Comparison of ENCODE assay signal across 20 cellular contexts in genomic region chr5:168713051-168713450, GRCh38.
A peak's percentile ranks its signal among the peaks of the same experiment; 100 is the strongest.
DNase-seq lines count a peak whose midpoint lies in the region; ATAC-seq and TF ChIP-seq lines count a peak whose summit lies in the region.
"Had no signal": no experiment of that assay in that cellular context is flagged by ENCODE, and none has a peak within 500 bp of the region (broad histone marks: within the 10 kb centered on the region; RNA-seq: fewer than 3 reads in every experiment).

No MANE protein-coding gene starts in this region.

- peak overlapping the region; percentile 87 for H3K27ac Mint-ChIP-seq in osteocyte (ENCODE audit: unreplicated experiment)
- no peak overlapping the region for H3K27ac Mint-ChIP-seq in activated CD4-positive, alpha-beta memory T cell treated with anti-CD3 and anti-CD28 coated beads for 36 hours

- no peak for TF ChIP-seq EP300 in upper lobe of left lung (IDR thresholded peaks at IDR 0.05)

- POLR2A ChIA-PET in activated CD4-positive, alpha-beta memory T cell treated with anti-CD3 and anti-CD28 coated beads for 36 hours (lab: Charles Lee): no interaction called here

- no peaks in the 10 kb centered on the region for H3K9me3 Mint-ChIP-seq in osteocyte (ENCODE audit: unreplicated experiment)
- no peaks in the 10 kb centered on the region for H3K9me3 Mint-ChIP-seq in activated CD4-positive, alpha-beta memory T cell treated with anti-CD3 and anti-CD28 coated beads for 36 hours
- H3K9me3 Mint-ChIP-seq: central memory CD8-positive, alpha-beta T cell had no signal

- TF ChIP-seq CTCF in RWPE2 (IDR thresholded peaks at IDR 0.05; ENCODE audit: poor library complexity, severe bottlenecking) (no peak), epithelial cell of esophagus (IDR thresholded peaks at IDR 0.05; ENCODE audit: insufficient read depth, low read depth, low read length, missing control alignments) (no peak), osteocyte (IDR thresholded peaks at IDR 0.05) (no peak), upper lobe of left lung (IDR thresholded peaks at IDR 0.05) (no peak)

- H3K4me1 Mint-ChIP-seq in osteocyte (ENCODE audit: unreplicated experiment): peaks cover 20% of the 10 kb centered on the region
- peaks cover 2% of the 10 kb centered on the region for H3K4me1 Mint-ChIP-seq in activated CD4-positive, alpha-beta memory T cell treated with anti-CD3 and anti-CD28 coated beads for 36 hours (ENCODE audit: low read depth)
- H3K4me1 Mint-ChIP-seq: central memory CD8-positive, alpha-beta T cell had no signal

- H3K36me3 ChIP-seq in RWPE2 (ENCODE audit: low read depth): no peaks in the 10 kb centered on the region
- no peaks in the 10 kb centered on the region for H3K36me3 ChIP-seq in upper lobe of left lung
- H3K36me3 ChIP-seq: uterus had no signal

- H3K27me3 ChIP-seq in RWPE2 (ENCODE audit: insufficient read depth, poor library complexity, severe bottlenecking): no peaks in the 10 kb centered on the region
- no peaks in the 10 kb centered on the region for H3K27me3 ChIP-seq in upper lobe of left lung
- H3K27me3 ChIP-seq: uterus had no signal

- CTCF ChIA-PET in activated CD4-positive, alpha-beta memory T cell treated with anti-CD3 and anti-CD28 coated beads for 36 hours (lab: Charles Lee): interaction anchor here (0.6 kb wide), 1 partner anchor 968 kb away, joined by 4 read pairs; no protein-coding TSS in a partner anchor

- H3K27ac ChIP-seq in RWPE2 (ENCODE audit: poor library complexity, severe bottlenecking) (peak overlapping the region; percentile 89), upper lobe of left lung (no peak overlapping the region)
- H3K27ac ChIP-seq: uterus had no signal

- H3K36me3 Mint-ChIP-seq in osteocyte (ENCODE audit: unreplicated experiment): no peaks in the 10 kb centered on the region
- H3K36me3 Mint-ChIP-seq in activated CD4-positive, alpha-beta memory T cell treated with anti-CD3 and anti-CD28 coated beads for 36 hours: no peaks in the 10 kb centered on the region

- WGBS in upper lobe of left lung, 2 donors: 63 to 77% methylated on average over 8 to 10 of the region's 10 CpGs

- ATAC-seq in RWPE2 (ENCODE audit: low read depth) (no peak), upper lobe of left lung (ENCODE audit: low FRiP score in 2 of 2) (no peak)
- ATAC-seq: activated CD4-positive, CD25-positive, alpha-beta regulatory T cell treated with anti-CD3 and anti-CD28 coated beads, Interleukin-2, amount 50 U/mL, for 24 hours; stimulated activated naive CD8-positive, alpha-beta T cell treated with anti-CD3 and anti-CD28 coated beads, Interleukin-15, Interleukin-2, amounts not matched to agents 100 U/mL and 50 U/mL, for 24 hours had no signal

- H3K27me3 Mint-ChIP-seq in osteocyte (ENCODE audit: unreplicated experiment): no peaks in the 10 kb centered on the region
- no peaks in the 10 kb centered on the region for H3K27me3 Mint-ChIP-seq in activated CD4-positive, alpha-beta memory T cell treated with anti-CD3 and anti-CD28 coated beads for 36 hours
- H3K27me3 Mint-ChIP-seq: central memory CD8-positive, alpha-beta T cell had no signal

- H3K4me3 ChIP-seq in RWPE2 (ENCODE audit: severe bottlenecking) (no peak overlapping the region), epithelial cell of esophagus (ENCODE audit: low read length) (no peak overlapping the region), upper lobe of left lung (no peak overlapping the region)
- H3K4me3 ChIP-seq: uterus had no signal

- no peak overlapping the region for H3K4me3 Mint-ChIP-seq in osteocyte (ENCODE audit: unreplicated experiment)
- H3K4me3 Mint-ChIP-seq in activated CD4-positive, alpha-beta memory T cell treated with anti-CD3 and anti-CD28 coated beads for 36 hours: no peak overlapping the region
- H3K4me3 Mint-ChIP-seq: central memory CD8-positive, alpha-beta T cell had no signal

- peak; percentile 20 for DNase-seq in DMS79 (lab: John Stamatoyannopoulos, UW)
- DNase-seq in RWPE2 (ENCODE audit: low spot score): no peak
- DNase-seq in epithelial cell of esophagus (ENCODE audit: low read depth): peak; percentile 49
- peak; percentile 64 for DNase-seq in osteocyte (ENCODE audit: extremely low spot score, unreplicated experiment)
- DNase-seq in activated CD4-positive, alpha-beta memory T cell treated with anti-CD3 and anti-CD28 coated beads for 36 hours: no peak
- no peak for DNase-seq in upper lobe of left lung
- no peak for DNase-seq in occipital lobe (lab: John Stamatoyannopoulos, UW)
- DNase-seq in kidney glomerular epithelial cell (lab: John Stamatoyannopoulos, UW): no peak
- DNase-seq: activated CD8-positive, alpha-beta memory T cell treated with anti-CD3 and anti-CD28 coated beads for 24 hours; effector memory CD4-positive, alpha-beta T cell; Kasumi-1; NCI-H1417; NCI-H2171; OCI-M1; retina; stimulated activated CD4-positive, alpha-beta T cell treated with anti-CD3 and anti-CD28 coated beads, Interleukin-15, amount 100 ng/mL, for 24 hours; stimulated activated naive CD8-positive, alpha-beta T cell treated with anti-CD3 and anti-CD28 coated beads, Interleukin-15, Interleukin-2, amounts not matched to agents 100 U/mL and 50 U/mL, for 24 hours; uterus had no signal

- peaks cover 10% of the 10 kb centered on the region for H3K4me1 ChIP-seq in RWPE2 (ENCODE audit: insufficient read depth, poor library complexity, severe bottlenecking)
- H3K4me1 ChIP-seq in upper lobe of left lung: no peaks in the 10 kb centered on the region
- H3K4me1 ChIP-seq: uterus had no signal

- H3K9me3 ChIP-seq in RWPE2 (ENCODE audit: severe bottlenecking): no peaks in the 10 kb centered on the region
- H3K9me3 ChIP-seq in upper lobe of left lung: no peaks in the 10 kb centered on the region
- H3K9me3 ChIP-seq: uterus had no signal

- intact Hi-C loops in activated CD4-positive, alpha-beta memory T cell treated with anti-CD3 and anti-CD28 coated beads for 36 hours (cut with micrococcal nuclease): no loop called here

- no peak for TF ChIP-seq POLR2A in upper lobe of left lung (IDR thresholded peaks at IDR 0.05)

Comparison
In these comparisons a context has a peak if more than half of its experiments do, and no peak if none do; other contexts are left out.
1. DNase-seq: peak in DMS79 (single experiment), epithelial cell of esophagus (single experiment) and osteocyte (single experiment); none in RWPE2 (single experiment), activated CD4-positive, alpha-beta memory T cell treated with anti-CD3 and anti-CD28 coated beads for 36 hours (single experiment), upper lobe of left lung (0 of 2), occipital lobe (single experiment) and kidney glomerular epithelial cell (single experiment).